ENCODE assay signal across 24 cellular contexts in the genomic region with DNA sequence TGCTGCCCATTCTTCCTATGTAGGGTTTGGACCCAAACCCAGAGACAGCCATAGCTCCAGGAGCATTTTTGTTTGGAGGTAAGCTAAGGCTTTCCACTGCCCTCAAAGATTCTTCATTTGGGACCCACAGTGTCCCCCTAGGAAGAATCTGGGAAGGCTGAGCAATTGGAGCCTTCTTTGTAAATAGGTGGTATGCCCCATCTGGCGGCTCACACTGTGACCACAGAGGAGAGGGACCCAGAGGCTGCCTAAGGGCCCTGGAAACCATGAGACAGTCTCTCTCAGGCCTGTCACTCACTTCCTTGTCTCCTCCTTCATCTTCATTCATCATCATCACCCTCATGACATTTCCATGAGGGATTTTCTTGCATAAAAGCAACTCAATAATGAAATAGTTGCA.
"Had no signal": no experiment of that assay in that cellular context is flagged by ENCODE, and none has a peak within 500 bp of the region (broad histone marks: within the 10 kb centered on the region; RNA-seq: fewer than 3 reads in every experiment).

No MANE protein-coding gene starts in this region.

- H3K4me1 ChIP-seq: adrenal gland, colonic mucosa, parathyroid adenoma had no signal

- H3K36me3 Mint-ChIP-seq: activated naive CD8-positive, alpha-beta T cell treated with anti-CD3 and anti-CD28 coated beads for 36 hours had no signal

- H3K27ac Mint-ChIP-seq: activated CD4-positive, alpha-beta T cell treated with anti-CD3 and anti-CD28 coated beads for 36 hours; activated CD8-positive, alpha-beta T cell treated with anti-CD3 and anti-CD28 coated beads, Interleukin-2, amount 10 ng/mL, durations not matched to agents 7 days and 5 days; activated naive CD8-positive, alpha-beta T cell treated with anti-CD3 and anti-CD28 coated beads for 36 hours had no signal

- H3K27me3 ChIP-seq: adrenal gland, body of pancreas, colonic mucosa, gastroesophageal sphincter, hepatocyte, right atrium auricular region, tibial nerve had no signal

- H3K9me3 Mint-ChIP-seq: activated naive CD8-positive, alpha-beta T cell treated with anti-CD3 and anti-CD28 coated beads for 36 hours had no signal

- H3K9me3 ChIP-seq: adrenal gland, body of pancreas, colonic mucosa, gastroesophageal sphincter, right atrium auricular region, tibial nerve had no signal

- H3K4me3 ChIP-seq: adrenal gland, body of pancreas, colonic mucosa, gastroesophageal sphincter, hepatocyte, right atrium auricular region, tibial nerve had no signal

- DNase-seq: activated CD4-positive, alpha-beta T cell treated with anti-CD3 and anti-CD28 coated beads for 36 hours; activated CD4-positive, CD25-positive, alpha-beta regulatory T cell; activated CD8-positive, alpha-beta T cell treated with anti-CD3 and anti-CD28 coated beads, Interleukin-2, amount 10 ng/mL, durations not matched to agents 7 days and 5 days; activated effector memory CD4-positive, alpha-beta T cell treated with Interleukin-2 at 50 U/mL for 16 hours; activated naive CD4-positive, alpha-beta T cell treated with Interleukin-2 at 50 U/mL for 16 hours; activated naive CD8-positive, alpha-beta T cell treated with anti-CD3 and anti-CD28 coated beads for 36 hours; activated T-cell treated with anti-CD3 and anti-CD28 coated beads for 4 hours; adrenal gland; aorta; body of pancreas; colonic mucosa; effector CD8-positive, alpha-beta T cell; left cardiac atrium; left ventricle myocardium superior; occipital lobe; stimulated activated CD4-positive, alpha-beta T cell treated with anti-CD3 and anti-CD28 coated beads, Interleukin-15, amount 100 ng/mL, for 24 hours; stimulated activated CD4-positive, alpha-beta T cell treated with anti-CD3 and anti-CD28 coated beads, Interleukin-2, amount 100 ng/mL, for 24 hours; stimulated activated naive CD4-positive, alpha-beta T cell; T-helper 2 cell had no signal

- H3K9ac ChIP-seq: parathyroid adenoma had no signal

- H3K27ac ChIP-seq: adrenal gland, body of pancreas, colonic mucosa, gastroesophageal sphincter, hepatocyte, parathyroid adenoma, right atrium auricular region, tibial nerve had no signal

- H2AFZ ChIP-seq: hepatocyte, parathyroid adenoma had no signal

- H3K4me1 Mint-ChIP-seq: activated CD4-positive, alpha-beta T cell treated with anti-CD3 and anti-CD28 coated beads for 36 hours; activated naive CD8-positive, alpha-beta T cell treated with anti-CD3 and anti-CD28 coated beads for 36 hours had no signal

- H3K4me2 ChIP-seq: hepatocyte had no signal

- H3K4me3 Mint-ChIP-seq: activated CD4-positive, alpha-beta T cell treated with anti-CD3 and anti-CD28 coated beads for 36 hours; activated CD8-positive, alpha-beta T cell treated with anti-CD3 and anti-CD28 coated beads, Interleukin-2, amount 10 ng/mL, durations not matched to agents 7 days and 5 days; activated naive CD8-positive, alpha-beta T cell treated with anti-CD3 and anti-CD28 coated beads for 36 hours had no signal

- H3K36me3 ChIP-seq: adrenal gland, colonic mucosa, gastroesophageal sphincter, right atrium auricular region, tibial nerve had no signal
